ENCODE assay signal across 19 cellular contexts in the genomic region with DNA sequence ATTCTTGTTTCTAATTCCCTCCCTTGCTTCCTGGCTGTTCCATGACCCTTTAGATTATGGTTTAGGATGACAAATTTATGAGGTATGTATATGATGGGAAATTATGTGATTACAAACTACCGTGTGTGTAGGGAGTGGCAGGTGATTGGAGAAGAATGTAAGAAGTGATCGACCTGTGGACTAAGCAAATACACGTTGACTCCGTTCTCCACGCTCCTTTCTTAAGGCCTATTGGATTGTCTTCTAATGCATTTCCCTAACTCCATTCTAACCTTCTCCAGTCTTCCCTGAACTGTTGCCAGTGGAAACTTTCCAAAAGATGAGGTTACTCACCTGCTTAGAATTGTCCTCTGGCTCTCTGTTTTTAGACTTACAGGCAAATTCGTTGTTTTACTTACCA. TPM values are rescaled to one million over a fixed set of nuclear protein-coding genes. Genes with fewer than 3 reads are reported as not detected.
DNase-seq lines count a peak whose midpoint lies in the region; ATAC-seq, FAIRE-seq and TF ChIP-seq lines count a peak whose summit lies in the region.
"Had no signal": no experiment of that assay in that cellular context is flagged by ENCODE, and none has a peak within 500 bp of the region (broad histone marks: within the 10 kb centered on the region; RNA-seq: fewer than 3 reads in every experiment).

No MANE protein-coding gene starts in this region.

- no peak overlapping the region for H3K4me3 ChIP-seq in bronchial epithelial cell (ENCODE audit: low read depth, low read length)
- H3K4me3 ChIP-seq: GM12878, PC-9, SJCRH30 had no signal

- FAIRE-seq in H54 (lab: Jason Lieb, UNC) (peak; percentile 15), bronchial epithelial cell (lab: Jason Lieb, UNC) (peak; percentile 66)
- FAIRE-seq: GM12878 had no signal

- H3K27ac ChIP-seq in substantia nigra (ENCODE audit: low read depth, low read length, poor library complexity, severe bottlenecking): peak overlapping the region; percentile 80
- H3K27ac ChIP-seq: PC-9, SJCRH30 had no signal

- TF ChIP-seq CTCF in bronchial epithelial cell (IDR thresholded peaks at IDR 0.05; ENCODE audit: insufficient read depth, low read length, severe bottlenecking): no peak

- no peak for DNase-seq in H54 (ENCODE audit: insufficient read length, low spot score)
- DNase-seq in bronchial epithelial cell (ENCODE audit: low read depth): peak; percentile 43
- no peak for DNase-seq in left colon
- no peak for DNase-seq in substantia nigra (lab: John Stamatoyannopoulos, UW)
- DNase-seq in GF-D8 (lab: John Stamatoyannopoulos, UW): no peak
- DNase-seq in AG08396 (ENCODE audit: low spot score): no peak
- no peak for DNase-seq in NCI-H1694 treated with DMSO at 0.1 percent for 48 hours (lab: John Stamatoyannopoulos, UW)
- DNase-seq: 8988T; CD4-positive, CD25-positive, alpha-beta regulatory T cell; COR-L47; H7; HFFc6; NCI-H1105; NCI-H2081 treated with DMSO at 0.1 percent for 48 hours; NCI-H524 treated with DMSO at 0.1 percent for 48 hours; SJCRH30 had no signal

- TF ChIP-seq POLR2A in H54 (IDR thresholded peaks at IDR 0.05; ENCODE audit: low read depth, low read length): no peak

- H3K27me3 ChIP-seq in bronchial epithelial cell (ENCODE audit: control insufficient read depth, insufficient read depth, low read length): no peaks in the 10 kb centered on the region
- H3K27me3 ChIP-seq: SJCRH30 had no signal

- intact Hi-C loops in left colon (cut with DNase I, micrococcal nuclease): no loop called here

- ATAC-seq in left colon (peak; percentile 71), GM19467 (IDR thresholded peaks at IDR 0.05; ENCODE audit: unreplicated experiment) (no peak)
- ATAC-seq: GM12878 had no signal

- no peaks in the 10 kb centered on the region for H3K36me3 ChIP-seq in bronchial epithelial cell (ENCODE audit: control insufficient read depth, insufficient read depth, low read length)

RNA-seq across cellular contexts. Expression of a gene that starts 36.6 kb away (rescaled TPM):
- total RNA-seq in bronchial epithelial cell (0.26 and 0.90 TPM in 2 replicates), left colon (10 to 100 TPM; 16.1 to 17.2 TPM)
